ENCODE assay signal across 9 cellular contexts in the genomic region with DNA sequence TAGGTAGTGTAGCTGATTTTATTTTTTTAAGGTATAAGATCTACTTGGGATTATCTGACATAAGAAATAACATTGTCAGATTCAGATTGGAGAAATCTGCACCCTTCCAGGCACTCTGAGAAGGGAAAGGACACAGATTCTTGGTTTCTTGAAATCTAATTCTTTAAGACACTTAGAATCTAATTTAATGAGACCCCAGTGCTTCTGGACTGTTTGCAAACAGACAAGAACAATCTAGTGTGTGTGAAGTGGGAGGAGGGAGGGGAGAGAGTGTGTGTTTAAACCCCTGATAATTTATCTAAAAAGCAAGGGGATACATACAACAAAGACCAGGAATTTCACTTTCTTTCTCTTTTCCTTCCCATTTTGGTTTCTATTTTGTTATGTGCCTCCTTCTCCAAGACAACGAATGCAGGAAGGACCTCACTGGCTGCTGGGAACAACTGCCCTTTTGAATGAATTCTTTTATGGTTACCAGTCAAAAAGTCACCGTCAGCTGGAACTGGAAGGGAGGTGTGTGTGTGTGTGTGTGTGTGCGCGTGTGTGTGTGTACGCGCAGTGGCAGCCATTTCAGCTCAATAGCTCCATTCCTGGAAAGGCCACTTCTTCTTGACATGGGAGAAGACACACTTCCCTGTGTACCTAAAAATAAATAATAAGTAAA.
DNase-seq lines count a peak whose midpoint lies in the region; ATAC-seq and TF ChIP-seq lines count a peak whose summit lies in the region.
"Had no signal": no experiment of that assay in that cellular context is flagged by ENCODE, and none has a peak within 500 bp of the region (broad histone marks: within the 10 kb centered on the region; RNA-seq: fewer than 3 reads in every experiment).

No MANE protein-coding gene starts in this region.

- TF ChIP-seq CTCF in BE2C (IDR thresholded peaks at IDR 0.05; ENCODE audit: low read depth, low read length) (no peak), natural killer cell (IDR thresholded peaks at IDR 0.05) (no peak), GM10266 (IDR thresholded peaks at IDR 0.05; ENCODE audit: control insufficient read depth, insufficient read depth, low read depth, missing control alignments) (no peak)

- peak overlapping the region in 1 of 2 donors; percentile 32 for H3K27ac Mint-ChIP-seq in natural killer cell

- peaks cover 33% of the 10 kb centered on the region for H3K4me1 ChIP-seq in BE2C
- H3K4me1 ChIP-seq in muscle layer of duodenum (ENCODE audit: control insufficient read depth in 1 of 2, insufficient read depth in 2 of 2, low read length in 2 of 2), result peaks cover 12 to 24% of the 10 kb centered on the region in 2 donors

- H3K9me3 ChIP-seq in BE2C (no peaks in the 10 kb centered on the region), MG63 (no peaks in the 10 kb centered on the region), muscle layer of duodenum (ENCODE audit: control insufficient read depth in 1 of 2, low read length in 2 of 2) (no peaks in the 10 kb centered on the region)
- H3K9me3 ChIP-seq: HAP-1 had no signal

- peaks cover 23 to 39% of the 10 kb centered on the region in 2 donors for H3K4me1 Mint-ChIP-seq in natural killer cell

- H3K36me3 Mint-ChIP-seq in natural killer cell, result no peaks in the 10 kb centered on the region

- H3K27me3 ChIP-seq in BE2C, result no peaks in the 10 kb centered on the region
- H3K27me3 ChIP-seq in MG63, result no peaks in the 10 kb centered on the region
- no peaks in the 10 kb centered on the region for H3K27me3 ChIP-seq in muscle layer of duodenum (ENCODE audit: low read depth, low read length)

- H3K36me3 ChIP-seq in BE2C, result no peaks in the 10 kb centered on the region
- H3K36me3 ChIP-seq in MG63, result no peaks in the 10 kb centered on the region
- no peaks in the 10 kb centered on the region for H3K36me3 ChIP-seq in muscle layer of duodenum (ENCODE audit: control insufficient read depth in 1 of 2, insufficient read depth in 2 of 2, low read length in 2 of 2)
- H3K36me3 ChIP-seq: HAP-1 had no signal

- intact Hi-C loops in natural killer cell (cut with micrococcal nuclease), result loop anchor here (5.0 kb wide), 3 partner anchors 99 to 784 kb away; no protein-coding TSS in a partner anchor

- peak; percentile 27 for DNase-seq in BE2C
- DNase-seq in MG63, result peak; percentile 35
- peak; percentile 89 for DNase-seq in dermis blood vessel endothelial cell
- DNase-seq in natural killer cell, result no peak
- no peak for DNase-seq in GM10266 (ENCODE audit: extremely low spot score)

- ATAC-seq in GM18858 (IDR thresholded peaks at IDR 0.05; ENCODE audit: unreplicated experiment), result no peak
- ATAC-seq in HG03139 (IDR thresholded peaks at IDR 0.05; ENCODE audit: unreplicated experiment), result no peak
- ATAC-seq in natural killer cell, result no peak

- H3K4me3 Mint-ChIP-seq in natural killer cell, result no peak overlapping the region

- H3K9me3 Mint-ChIP-seq in natural killer cell, result no peaks in the 10 kb centered on the region

- peaks cover 0 to 5% of the 10 kb centered on the region in 2 donors for H3K27me3 Mint-ChIP-seq in natural killer cell (ENCODE audit: low read depth in 2 of 2)

- no peak overlapping the region for H3K4me3 ChIP-seq in BE2C (ENCODE audit: low read depth, low read length)
- H3K4me3 ChIP-seq in MG63, result no peak overlapping the region
- H3K4me3 ChIP-seq in muscle layer of duodenum (ENCODE audit: low read depth in 1 of 2, low read length in 2 of 2), result peak overlapping the region; percentile 22 to 24
- H3K4me3 ChIP-seq: HAP-1 had no signal

- peak overlapping the region; percentile 83 for H3K27ac ChIP-seq in muscle layer of duodenum (ENCODE audit: low read length)

Comparison
In these comparisons a context has a peak if more than half of its experiments do, and no peak if none do; other contexts are left out.
1. DNase-seq: peak in BE2C (single experiment), MG63 (single experiment) and dermis blood vessel endothelial cell (single experiment); none in natural killer cell (single experiment) and GM10266 (single experiment).
2. H3K4me3 ChIP-seq: peak in muscle layer of duodenum (2 of 2); none in BE2C (single experiment) and MG63 (single experiment).